8 cellular contexts compared by ENCODE assay signal in genomic region chr2:204871246-204871953, GRCh38.
DNase-seq lines count a peak whose midpoint lies in the region; ATAC-seq and TF ChIP-seq lines count a peak whose summit lies in the region.

No MANE protein-coding gene starts in this region.

- no TSS peak for BruUV-seq in MCF 10A (replicated peaks; lab: Mats Ljungman, UMichigan)

- peak; percentile 30 for TF ChIP-seq CTCF in MCF 10A (IDR thresholded peaks at IDR 0.05; ENCODE audit: unreplicated experiment)
- no peak for TF ChIP-seq CTCF in breast epithelium (IDR thresholded peaks at IDR 0.05)
- peak; percentile 67 for TF ChIP-seq CTCF in epithelial cell of proximal tubule (conservative IDR thresholded peaks at IDR 0.05; ENCODE audit: low read depth, low read length)
- peak; percentile 24 for TF ChIP-seq CTCF in psoas muscle (IDR thresholded peaks at IDR 0.05)

- H3K27me3 Mint-ChIP-seq in MCF 10A (ENCODE audit: insufficient read depth, unreplicated experiment), result no peaks in the 10 kb centered on the region

- POLR2A ChIA-PET in MCF 10A (lab: Yijun Ruan, JAX), result no interaction called here

- H3K27ac Mint-ChIP-seq in MCF 10A (ENCODE audit: low read depth, unreplicated experiment), result peak overlapping the region; percentile 7

- no peaks in the 10 kb centered on the region for H3K9me3 ChIP-seq in breast epithelium
- H3K9me3 ChIP-seq in NT2/D1 (ENCODE audit: insufficient read depth, low read length), result no peaks in the 10 kb centered on the region
- H3K9me3 ChIP-seq in psoas muscle, result no peaks in the 10 kb centered on the region

- no peaks in the 10 kb centered on the region for H3K36me3 Mint-ChIP-seq in MCF 10A (ENCODE audit: insufficient read depth, unreplicated experiment)

- ATAC-seq in psoas muscle, result no peak

- TF ChIP-seq POLR2A in breast epithelium (IDR thresholded peaks at IDR 0.05), result no peak

- H3K27ac ChIP-seq in breast epithelium (no peak overlapping the region), psoas muscle (no peak overlapping the region)

- H3K4me1 Mint-ChIP-seq in MCF 10A (ENCODE audit: insufficient read depth, unreplicated experiment), result peaks cover 17% of the 10 kb centered on the region

- H3K4me1 ChIP-seq in breast epithelium, result peaks cover 0 to 8% of the 10 kb centered on the region in 2 donors
- H3K4me1 ChIP-seq in NT2/D1 (ENCODE audit: insufficient read depth, insufficient read length), result no peaks in the 10 kb centered on the region
- peaks cover 24% of the 10 kb centered on the region for H3K4me1 ChIP-seq in psoas muscle

- no peak overlapping the region for H3K4me3 Mint-ChIP-seq in MCF 10A (ENCODE audit: unreplicated experiment)

- H3K4me3 ChIP-seq in breast epithelium (no peak overlapping the region), NT2/D1 (ENCODE audit: insufficient read length, low read depth) (no peak overlapping the region), epithelial cell of proximal tubule (ENCODE audit: low read depth, low read length) (no peak overlapping the region), psoas muscle (no peak overlapping the region)

- H3K36me3 ChIP-seq in breast epithelium (no peaks in the 10 kb centered on the region), NT2/D1 (ENCODE audit: insufficient read depth, insufficient read length, low read length) (no peaks in the 10 kb centered on the region), psoas muscle (ENCODE audit: insufficient read depth in 1 of 2, low read depth in 1 of 2) (no peaks in the 10 kb centered on the region)

- no peak overlapping the region for H3K9ac ChIP-seq in NT2/D1 (ENCODE audit: insufficient read length, low read depth)

- DNase-seq in MCF 10A (ENCODE audit: unreplicated experiment), result peak; percentile 47
- no peak for DNase-seq in breast epithelium (ENCODE audit: low spot score in 2 of 2)
- peak; percentile 5 for DNase-seq in NT2/D1 (ENCODE audit: low read depth, low spot score)
- DNase-seq in epithelial cell of proximal tubule (ENCODE audit: low read depth), result peak; percentile 36
- no peak for DNase-seq in psoas muscle
- DNase-seq in NCI-H187 (lab: John Stamatoyannopoulos, UW), result no peak
- DNase-seq in ecto neural progenitor cell (ENCODE audit: low spot score), result no peak
- DNase-seq in NK-92 treated with Interleukin-12 subunit alpha and Interleukin-12 subunit beta, amount 100 ng/mL, for 24 hours (lab: John Stamatoyannopoulos, UW), result no peak

- CTCF ChIA-PET in MCF 10A (lab: Yijun Ruan, JAX), result interaction anchor here (0.6 to 5.5 kb wide), 12 partner anchors 10 to 1053 kb away, joined by 3 to 61 read pairs (median 4); no protein-coding TSS in a partner anchor

- H3K27me3 ChIP-seq in breast epithelium (no peaks in the 10 kb centered on the region), NT2/D1 (ENCODE audit: insufficient read depth, insufficient read length) (no peaks in the 10 kb centered on the region), psoas muscle (ENCODE audit: insufficient read depth in 3 of 3, low read length in 2 of 3) (no peaks in the 10 kb centered on the region)

- WGBS in psoas muscle, 3 donors, result 77% methylated on average over 1 of the region's 1 CpG

- no peaks in the 10 kb centered on the region for H3K9me3 Mint-ChIP-seq in MCF 10A (ENCODE audit: unreplicated experiment)

- intact Hi-C loops in MCF 10A (cut with micrococcal nuclease) (loop anchor here (1.0 to 5.0 kb wide), 5 partner anchors 544 to 1056 kb away; no protein-coding TSS in a partner anchor), breast epithelium (cut with DNase I; ENCODE audit: low total_unique reads) (no loop called here), psoas muscle (cut with DNase I) (loop anchor here in 1 of 2 donors (10.0 kb wide), 1 partner anchor 803 kb away; no protein-coding TSS in a partner anchor)

Comparison
In these comparisons a context has a peak if more than half of its experiments do, and no peak if none do; other contexts are left out.
1. DNase-seq: peak in MCF 10A (single experiment), NT2/D1 (single experiment) and epithelial cell of proximal tubule (single experiment); none in breast epithelium (0 of 2), psoas muscle (0 of 2), NCI-H187 (0 of 2), ecto neural progenitor cell (single experiment) and NK-92 treated with Interleukin-12 subunit alpha and Interleukin-12 subunit beta, amount 100 ng/mL, for 24 hours (single experiment).
2. CTCF ChIP-seq: peak in MCF 10A (single experiment), epithelial cell of proximal tubule (single experiment) and psoas muscle (single experiment); none in breast epithelium (0 of 3).